10 cellular contexts compared by ENCODE assay signal in the genomic region with DNA sequence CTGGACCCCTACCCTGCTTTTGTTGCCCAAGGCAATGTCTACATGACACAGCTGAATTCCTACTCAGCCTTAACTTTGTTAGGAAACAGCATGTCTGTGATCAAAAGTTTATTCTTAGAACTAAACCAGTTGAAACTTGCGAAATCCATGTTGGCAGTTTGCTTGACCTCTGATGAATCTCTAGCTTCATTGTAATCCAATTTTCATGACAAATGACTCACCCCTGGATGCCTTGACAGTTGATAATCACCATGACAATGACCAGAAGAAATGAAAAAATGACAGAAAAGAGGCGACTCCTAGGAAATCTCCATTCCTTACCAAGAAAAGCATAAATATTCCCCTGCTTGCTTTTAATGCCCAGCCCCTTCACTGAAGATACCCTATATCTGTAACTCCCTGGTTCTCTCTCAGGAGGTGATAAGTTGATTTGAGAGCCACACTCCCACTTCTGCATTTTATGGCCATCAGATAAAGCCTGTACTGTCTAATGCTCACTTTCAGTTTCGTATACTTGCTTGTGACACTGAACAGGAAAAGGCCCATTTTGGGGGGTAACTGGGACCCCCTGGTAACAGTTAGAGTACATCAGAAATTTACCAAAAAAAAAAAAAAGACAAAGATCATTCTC.
A peak's percentile ranks its signal among the peaks of the same experiment; 100 is the strongest.
DNase-seq lines count a peak whose midpoint lies in the region; ATAC-seq, FAIRE-seq and TF ChIP-seq lines count a peak whose summit lies in the region.
"Had no signal": no experiment of that assay in that cellular context is flagged by ENCODE, and none has a peak within 500 bp of the region (broad histone marks: within the 10 kb centered on the region; RNA-seq: fewer than 3 reads in every experiment).

No MANE protein-coding gene starts in this region.

- DNase-seq in MCF 10A (ENCODE audit: unreplicated experiment) (peak; percentile 87), breast epithelium (ENCODE audit: low spot score in 2 of 2) (no peak), HUDEP-2 (lab: John Stamatoyannopoulos, UW; ENCODE audit: unreplicated experiment in 76 of 76) (peak in 71 of 76 experiments; percentile 4 to 98 (median 57)), choroid plexus epithelial cell (ENCODE audit: low read depth) (peak; percentile 82), sciatic nerve (ENCODE audit: low spot score) (no peak), NCI-H187 (lab: John Stamatoyannopoulos, UW) (no peak), D721Med (ENCODE audit: insufficient read length, low spot score) (no peak)
- no peak for DNase-seq in activated CD4-positive, alpha-beta T cell treated with anti-CD3 and anti-CD28 coated beads for 1 hour

- H3K4me3 ChIP-seq in breast epithelium (no peak overlapping the region), choroid plexus epithelial cell (ENCODE audit: low read depth, low read length) (no peak overlapping the region)

- peak; percentile 28 for ATAC-seq in sciatic nerve

- TF ChIP-seq CTCF in MCF 10A (IDR thresholded peaks at IDR 0.05; ENCODE audit: unreplicated experiment): no peak
- no peak for TF ChIP-seq CTCF in breast epithelium (IDR thresholded peaks at IDR 0.05)
- TF ChIP-seq CTCF in choroid plexus epithelial cell (conservative IDR thresholded peaks at IDR 0.05; ENCODE audit: low read depth, low read length): no peak
- TF ChIP-seq CTCF in D721Med (IDR thresholded peaks at IDR 0.05; ENCODE audit: insufficient read depth, missing control alignments): no peak

- no TSS peak for BruUV-seq in MCF 10A (replicated peaks; lab: Mats Ljungman, UMichigan)

- CTCF ChIA-PET in MCF 10A (lab: Yijun Ruan, JAX): interaction anchor here (0.6 to 1.3 kb wide), 4 partner anchors 10 to 938 kb away, joined by 3 to 7 read pairs (median 3); no protein-coding TSS in a partner anchor

- H3K27me3 Mint-ChIP-seq in MCF 10A (ENCODE audit: insufficient read depth, unreplicated experiment): no peaks in the 10 kb centered on the region
- H3K27me3 Mint-ChIP-seq: natural killer cell treated with Interleukin-12 subunit alpha and Interleukin-12 subunit beta and Interleukin-15 and Interleukin-18, amount 100 ng/mL, for 72 hours had no signal

- intact Hi-C loops in MCF 10A (cut with micrococcal nuclease): loop anchor here (5.0 kb wide), 1 partner anchor 831 kb away; a partner anchor contains a TSS
- intact Hi-C loops in breast epithelium (cut with DNase I; ENCODE audit: low total_unique reads): no loop called here
- intact Hi-C loops in sciatic nerve (cut with DNase I): no loop called here

- no peaks in the 10 kb centered on the region for H3K9me3 ChIP-seq in breast epithelium

- H3K27ac ChIP-seq in breast epithelium: no peak overlapping the region

- H3K9me3 Mint-ChIP-seq in MCF 10A (ENCODE audit: unreplicated experiment): no peaks in the 10 kb centered on the region

- no peak overlapping the region for H3K4me3 Mint-ChIP-seq in MCF 10A (ENCODE audit: unreplicated experiment)
- H3K4me3 Mint-ChIP-seq: natural killer cell treated with Interleukin-12 subunit alpha and Interleukin-12 subunit beta and Interleukin-15 and Interleukin-18, amount 100 ng/mL, for 72 hours had no signal

- FAIRE-seq in D721Med (lab: Jason Lieb, UNC): no peak
- FAIRE-seq: A204.1 had no signal

- POLR2A ChIA-PET in MCF 10A (lab: Yijun Ruan, JAX): interaction anchor here (0.6 to 0.7 kb wide), 3 partner anchors 89 to 657 kb away, joined by 3 to 4 read pairs (median 3); no protein-coding TSS in a partner anchor

- H3K36me3 ChIP-seq in breast epithelium: no peaks in the 10 kb centered on the region

- H3K4me1 ChIP-seq in breast epithelium: no peaks in the 10 kb centered on the region

- TF ChIP-seq POLR2A in breast epithelium (IDR thresholded peaks at IDR 0.05): no peak

- peaks cover 11% of the 10 kb centered on the region for H3K4me1 Mint-ChIP-seq in MCF 10A (ENCODE audit: insufficient read depth, unreplicated experiment)

- no peaks in the 10 kb centered on the region for H3K27me3 ChIP-seq in breast epithelium

- H3K36me3 Mint-ChIP-seq in MCF 10A (ENCODE audit: insufficient read depth, unreplicated experiment): no peaks in the 10 kb centered on the region
- H3K36me3 Mint-ChIP-seq: natural killer cell treated with Interleukin-12 subunit alpha and Interleukin-12 subunit beta and Interleukin-15 and Interleukin-18, amount 100 ng/mL, for 72 hours had no signal

- no peak overlapping the region for H3K27ac Mint-ChIP-seq in MCF 10A (ENCODE audit: low read depth, unreplicated experiment)
- H3K27ac Mint-ChIP-seq: natural killer cell treated with Interleukin-12 subunit alpha and Interleukin-12 subunit beta and Interleukin-15 and Interleukin-18, amount 100 ng/mL, for 72 hours had no signal

Comparison
In these comparisons a context has a peak if more than half of its experiments do, and no peak if none do; other contexts are left out.
1. DNase-seq: peak in MCF 10A (single experiment), HUDEP-2 (71 of 76) and choroid plexus epithelial cell (single experiment); none in breast epithelium (0 of 2), sciatic nerve (single experiment), activated CD4-positive, alpha-beta T cell treated with anti-CD3 and anti-CD28 coated beads for 1 hour (single experiment), NCI-H187 (0 of 2) and D721Med (single experiment).